In genomic region chr12:54463034-54463433, GRCh38 we compare ENCODE assay signal across 14 cellular contexts. TPM values are rescaled to one million over a fixed set of nuclear protein-coding genes. Genes with fewer than 3 reads are reported as not detected.
DNase-seq lines count a peak whose midpoint lies in the region; ATAC-seq and TF ChIP-seq lines count a peak whose summit lies in the region.
"Had no signal": no experiment of that assay in that cellular context is flagged by ENCODE, and none has a peak within 500 bp of the region (broad histone marks: within the 10 kb centered on the region; RNA-seq: fewer than 3 reads in every experiment).

No MANE protein-coding gene starts in this region.

- no peaks in the 10 kb centered on the region for H3K27me3 ChIP-seq in BLaER1 treated with 17β-estradiol and CSF1 and Interleukin-3, amounts not matched to agents 10 nM and 100 nM
- H3K27me3 ChIP-seq in H7 (ENCODE audit: control insufficient read depth, insufficient read depth, low read length), result peaks cover 37% of the 10 kb centered on the region
- H3K27me3 ChIP-seq: ascending aorta, thyroid gland had no signal

- no peak overlapping the region for H3K4me3 ChIP-seq in BLaER1 treated with 17β-estradiol and CSF1 and Interleukin-3, amounts not matched to agents 10 nM and 100 nM
- H3K4me3 ChIP-seq in epithelial cell of esophagus (ENCODE audit: low read length) (no peak overlapping the region), H7 (ENCODE audit: insufficient read depth, low read depth, low read length) (no peak overlapping the region)
- H3K4me3 ChIP-seq: ascending aorta, lung, thyroid gland had no signal

- POLR2A ChIA-PET in GM10248 (lab: Yijun Ruan, JAX), result no interaction called here

- H3K36me3 ChIP-seq in BLaER1 treated with 17β-estradiol and CSF1 and Interleukin-3, amounts not matched to agents 10 nM and 100 nM, result no peaks in the 10 kb centered on the region
- H3K36me3 ChIP-seq in H7 (replicated peaks; ENCODE audit: control insufficient read depth, insufficient read depth, low read length), result no peaks in the 10 kb centered on the region
- H3K36me3 ChIP-seq: ascending aorta, thyroid gland had no signal

- DNase-seq in NCI-H226 (peak; percentile 51), epithelial cell of esophagus (ENCODE audit: low read depth) (peak; percentile 89), non-pigmented ciliary epithelial cell (ENCODE audit: low read depth) (peak; percentile 14), H7 (no peak), GM10248 (ENCODE audit: extremely low spot score) (no peak)
- DNase-seq: glutamatergic neuron, NCI-H187 treated with DMSO at 0.1 percent for 48 hours, thyroid gland had no signal

- H3K27ac ChIP-seq in BLaER1 treated with 17β-estradiol and CSF1 and Interleukin-3, amounts not matched to agents 10 nM and 100 nM, result peak overlapping the region in 3 of 11 experiments; percentile 21 to 60 (median 24); a peak in 5 of 22 replicates
- H3K27ac ChIP-seq: ascending aorta, thyroid gland had no signal

- peaks cover 0 to 27% (median 7%) of the 10 kb centered on the region in 10 experiments; a peak in 9 of 20 replicates for H3K4me1 ChIP-seq in BLaER1 treated with 17β-estradiol and CSF1 and Interleukin-3, amounts not matched to agents 10 nM and 100 nM
- H3K4me1 ChIP-seq: ascending aorta had no signal

- no peaks in the 10 kb centered on the region for H4K20me1 ChIP-seq in BLaER1 treated with 17β-estradiol and CSF1 and Interleukin-3, amounts not matched to agents 10 nM and 100 nM

- ATAC-seq in GM18867 (IDR thresholded peaks at IDR 0.05; ENCODE audit: unreplicated experiment), result no peak
- ATAC-seq in GM21737 (IDR thresholded peaks at IDR 0.05; ENCODE audit: unreplicated experiment), result no peak

- TF ChIP-seq CTCF in epithelial cell of esophagus (IDR thresholded peaks at IDR 0.05; ENCODE audit: insufficient read depth, low read depth, low read length, missing control alignments) (no peak), GM10248 (IDR thresholded peaks at IDR 0.05; ENCODE audit: control extremely low read depth, extremely low read depth, low read depth, missing control alignments) (no peak)

- peak overlapping the region in 6 of 11 experiments; percentile 17 to 76 (median 60); a peak in 11 of 22 replicates for H3K4me2 ChIP-seq in BLaER1 treated with 17β-estradiol and CSF1 and Interleukin-3, amounts not matched to agents 10 nM and 100 nM

- CTCF ChIA-PET in GM10248 (lab: Yijun Ruan, JAX), result interaction anchor here (0.9 to 3.2 kb wide), 7 partner anchors 9 to 64 kb away, joined by 3 to 13 read pairs (median 4); no protein-coding TSS in a partner anchor

- H3K9ac ChIP-seq in BLaER1 treated with 17β-estradiol and CSF1 and Interleukin-3, amounts not matched to agents 10 nM and 100 nM, result peak overlapping the region in 1 of 11 experiments; percentile 34; a peak in 1 of 22 replicates

- H3K9me3 ChIP-seq in BLaER1 treated with 17β-estradiol and CSF1 and Interleukin-3, amounts not matched to agents 10 nM and 100 nM (replicated peaks in 1 of 11), result no peaks in the 10 kb centered on the region
- H3K9me3 ChIP-seq: ascending aorta, thyroid gland had no signal

RNA-seq across cellular contexts. Expression of gene GTSF1, which starts 10.4 kb away (rescaled TPM):
- total RNA-seq in H7 (2014; rRNA removed; shearing (Covaris generic)), result 1.0 TPM in 1 of 2 replicates, not detected in the other
- total RNA-seq: ascending aorta, pulmonary artery endothelial cell had no signal

RNA-seq across cellular contexts. Expression of gene NCKAP1L, which starts 34.5 kb away (rescaled TPM):
- total RNA-seq in H7 (2014; rRNA removed; shearing (Covaris generic)), result not detected in 2 replicates

RNA-seq across cellular contexts. Expression of gene ITGA5, which starts 44.0 kb away (rescaled TPM):
- total RNA-seq in H7 (2014; rRNA removed; shearing (Covaris generic)), result 38.4 and 50.6 TPM in 2 replicates

Comparison
In these comparisons a context has a peak if more than half of its experiments do, and no peak if none do; other contexts are left out.
1. DNase-seq: peak in NCI-H226 (single experiment), epithelial cell of esophagus (single experiment) and non-pigmented ciliary epithelial cell (single experiment); none in H7 (single experiment) and GM10248 (single experiment).